ENCODE assay signal across 10 cellular contexts in genomic region chr1:1842360-1843146, GRCh38. TPM values are rescaled to one million over a fixed set of nuclear protein-coding genes. Genes with fewer than 3 reads are reported as not detected.
DNase-seq lines count a peak whose midpoint lies in the region; ATAC-seq, FAIRE-seq and TF ChIP-seq lines count a peak whose summit lies in the region.
"Had no signal": no experiment of that assay in that cellular context is flagged by ENCODE, and none has a peak within 500 bp of the region (broad histone marks: within the 10 kb centered on the region; RNA-seq: fewer than 3 reads in every experiment).

No MANE protein-coding gene starts in this region.

- ATAC-seq in K562: no peak
- ATAC-seq in stimulated activated effector memory CD8-positive, alpha-beta T cell treated with anti-CD3 and anti-CD28 coated beads, Interleukin-12 subunit alpha, Interleukin-12 subunit beta, amount 100 ng/mL, for 72 hours: no peak
- no peak for ATAC-seq in HG02763 (IDR thresholded peaks at IDR 0.05; ENCODE audit: unreplicated experiment)
- no peak for ATAC-seq in HG03432 (IDR thresholded peaks at IDR 0.05; ENCODE audit: unreplicated experiment)

- peak overlapping the region; percentile 41 for H3K27ac Mint-ChIP-seq in activated CD4-positive, alpha-beta T cell treated with anti-CD3 and anti-CD28 coated beads, Interleukin-2, amount 10 ng/mL, durations not matched to agents 7 days and 5 days
- H3K27ac Mint-ChIP-seq in stimulated activated effector memory CD8-positive, alpha-beta T cell treated with anti-CD3 and anti-CD28 coated beads, Interleukin-12 subunit alpha, Interleukin-12 subunit beta, amount 100 ng/mL, for 72 hours: peak overlapping the region; percentile 51

- no peak for TF ChIP-seq RAD21 in K562 (CRISPR knock-in tag; conservative IDR thresholded peaks at IDR 0.05 in 1 of 2, IDR thresholded peaks at IDR 0.05 in 1 of 2)

- WGBS in K562 (ENCODE audit: insufficient coverage, low coverage, missing lambda C conversion rate): 92% methylated on average over 11 of the region's 11 CpGs

- H3K4me3 Mint-ChIP-seq in activated CD4-positive, alpha-beta T cell treated with anti-CD3 and anti-CD28 coated beads, Interleukin-2, amount 10 ng/mL, durations not matched to agents 7 days and 5 days: no peak overlapping the region
- peak overlapping the region; percentile 55 for H3K4me3 Mint-ChIP-seq in stimulated activated effector memory CD8-positive, alpha-beta T cell treated with anti-CD3 and anti-CD28 coated beads, Interleukin-12 subunit alpha, Interleukin-12 subunit beta, amount 100 ng/mL, for 72 hours

- DNase-seq in activated CD4-positive, alpha-beta T cell treated with anti-CD3 and anti-CD28 coated beads, Interleukin-2, amount 10 ng/mL, durations not matched to agents 7 days and 5 days: no peak
- no peak for DNase-seq in activated CD4-positive, alpha-beta T cell treated with anti-CD3 and anti-CD28 coated beads, Interleukin-2, amount 50 U/mL, for 4 hours
- DNase-seq in NCI-H1694 treated with DMSO at 0.1 percent for 48 hours (lab: John Stamatoyannopoulos, UW) (peak; percentile 22), K562 (ENCODE audit: extremely low read depth in 1 of 4, low spot score in 3 of 4) (peak in 1 of 4 experiments; percentile 47), COLO829 (ENCODE audit: low spot score) (no peak)
- DNase-seq in stimulated activated effector memory CD8-positive, alpha-beta T cell treated with anti-CD3 and anti-CD28 coated beads, Interleukin-12 subunit alpha, Interleukin-12 subunit beta, amount 100 ng/mL, for 72 hours (ENCODE audit: low spot score in 2 of 2): no peak

- POLR2A ChIA-PET in activated CD4-positive, alpha-beta T cell treated with anti-CD3 and anti-CD28 coated beads, Interleukin-2, amount 10 ng/mL, durations not matched to agents 7 days and 5 days (lab: Charles Lee): no interaction called here
- POLR2A ChIA-PET in K562 (lab: Yijun Ruan, JAX): interaction anchor here (0.6 kb wide), 1 partner anchor 467 kb away, joined by 5 read pairs; no protein-coding TSS in a partner anchor

- no peak for TF ChIP-seq CTCF in K562 (IDR thresholded peaks at IDR 0.05 in 2 of 3, conservative IDR thresholded peaks at IDR 0.05 in 1 of 3; ENCODE audit: insufficient read depth in 2 of 3, low read depth in 1 of 3, low read length in 3 of 3)

- FAIRE-seq in K562 (lab: Jason Lieb, UNC): peak; percentile 6

- H3K4me1 Mint-ChIP-seq in activated CD4-positive, alpha-beta T cell treated with anti-CD3 and anti-CD28 coated beads, Interleukin-2, amount 10 ng/mL, durations not matched to agents 7 days and 5 days: peaks cover 35% of the 10 kb centered on the region
- peaks cover 61% of the 10 kb centered on the region for H3K4me1 Mint-ChIP-seq in stimulated activated effector memory CD8-positive, alpha-beta T cell treated with anti-CD3 and anti-CD28 coated beads, Interleukin-12 subunit alpha, Interleukin-12 subunit beta, amount 100 ng/mL, for 72 hours

- no peak for TF ChIP-seq POLR2A in K562 (conservative IDR thresholded peaks at IDR 0.05)

- in situ Hi-C loops in K562 (cut with MboI): no loop called here

- no peak overlapping the region for H3K4me2 ChIP-seq in K562 (ENCODE audit: insufficient read depth, low read length)

- intact Hi-C loops in K562 (cut with micrococcal nuclease): no loop called here

- no peaks in the 10 kb centered on the region for H3K9me3 ChIP-seq in K562 (replicated peaks; ENCODE audit: control insufficient read depth, insufficient read depth, low read depth, low read length)
- H3K9me3 ChIP-seq: right lobe of liver had no signal

- H3K27ac ChIP-seq in K562 (ENCODE audit: extremely low read depth, low read depth, low read length): no peak overlapping the region
- H3K27ac ChIP-seq: right lobe of liver had no signal

- no peaks in the 10 kb centered on the region for H3K27me3 ChIP-seq in K562 (ENCODE audit: control insufficient read depth in 2 of 2, insufficient read depth in 2 of 2, low read length in 2 of 2)
- H3K27me3 ChIP-seq: right lobe of liver had no signal

- H3K4me3 ChIP-seq in K562: no peak overlapping the region
- H3K4me3 ChIP-seq: right lobe of liver had no signal

- peaks cover 19% of the 10 kb centered on the region for H3K36me3 Mint-ChIP-seq in activated CD4-positive, alpha-beta T cell treated with anti-CD3 and anti-CD28 coated beads, Interleukin-2, amount 10 ng/mL, durations not matched to agents 7 days and 5 days (ENCODE audit: low read depth)
- peaks cover 59% of the 10 kb centered on the region for H3K36me3 Mint-ChIP-seq in stimulated activated effector memory CD8-positive, alpha-beta T cell treated with anti-CD3 and anti-CD28 coated beads, Interleukin-12 subunit alpha, Interleukin-12 subunit beta, amount 100 ng/mL, for 72 hours

- no peaks in the 10 kb centered on the region for H3K27me3 Mint-ChIP-seq in activated CD4-positive, alpha-beta T cell treated with anti-CD3 and anti-CD28 coated beads, Interleukin-2, amount 10 ng/mL, durations not matched to agents 7 days and 5 days

- no peak for TF ChIP-seq EP300 in K562 (IDR thresholded peaks at IDR 0.05; ENCODE audit: low read length)

- BruUV-seq in K562 (replicated peaks; lab: Mats Ljungman, UMichigan): no TSS peak

- H3K9me1 ChIP-seq in K562 (ENCODE audit: control insufficient read depth, insufficient read depth, low read length): no peaks in the 10 kb centered on the region

- H3K9me3 Mint-ChIP-seq in activated CD4-positive, alpha-beta T cell treated with anti-CD3 and anti-CD28 coated beads, Interleukin-2, amount 10 ng/mL, durations not matched to agents 7 days and 5 days: no peaks in the 10 kb centered on the region
- H3K9me3 Mint-ChIP-seq in stimulated activated effector memory CD8-positive, alpha-beta T cell treated with anti-CD3 and anti-CD28 coated beads, Interleukin-12 subunit alpha, Interleukin-12 subunit beta, amount 100 ng/mL, for 72 hours: no peaks in the 10 kb centered on the region
- H3K9me3 Mint-ChIP-seq: activated naive CD4-positive, alpha-beta T cell treated with anti-CD3 and anti-CD28 coated beads, Interleukin-2, amount 50 U/mL, for 72 hours had no signal

- H2AFZ ChIP-seq in K562 (ENCODE audit: low read depth, low read length): no peak overlapping the region

- H3K79me2 ChIP-seq in K562 (ENCODE audit: control insufficient read depth, insufficient read depth, low read length): peaks cover 82% of the 10 kb centered on the region

- no peak overlapping the region for H3K9ac ChIP-seq in K562 (ENCODE audit: insufficient read depth in 1 of 2, low read depth in 2 of 2, low read length in 2 of 2)

- H3K4me1 ChIP-seq in K562 (replicated peaks in 1 of 2; ENCODE audit: control insufficient read depth in 2 of 2, insufficient read depth in 2 of 2, low read length in 2 of 2): peaks cover 2 to 12% of the 10 kb centered on the region in 2 experiments; a peak in 3 of 5 replicates

- CTCF ChIA-PET in activated CD4-positive, alpha-beta T cell treated with anti-CD3 and anti-CD28 coated beads, Interleukin-2, amount 10 ng/mL, durations not matched to agents 7 days and 5 days (lab: Charles Lee): no interaction called here
- CTCF ChIA-PET in K562 (lab: Yijun Ruan, JAX; ENCODE audit: low intra/inter-chr PET ratio): no interaction called here

- peaks cover 37% of the 10 kb centered on the region for H3K36me3 ChIP-seq in K562 (ENCODE audit: control insufficient read depth, insufficient read depth, low read length)
- H3K36me3 ChIP-seq: right lobe of liver had no signal

- H4K20me1 ChIP-seq in K562 (replicated peaks; ENCODE audit: control insufficient read depth, insufficient read depth, low read length): peaks cover 19% of the 10 kb centered on the region

TF ChIP-seq in K562, 482 proteins besides CTCF, POLR2A, EP300 and RAD21:
- peak; percentile 96 for TF ChIP-seq NFIC (IDR thresholded peaks at IDR 0.05)
- TF ChIP-seq SMARCB1 (IDR thresholded peaks at IDR 0.05; ENCODE audit: insufficient read length, low read depth): no peak
- no peak for TF ChIP-seq ZNF277 (CRISPR knock-in tag; IDR thresholded peaks at IDR 0.05; ENCODE audit: borderline replicate concordance)
- peak; percentile 82 for TF ChIP-seq NFIX (CRISPR knock-in tag; IDR thresholded peaks at IDR 0.05; ENCODE audit: low read depth)
- no peak for TF ChIP-seq DPF2 (IDR thresholded peaks at IDR 0.05)
- no peak for TF ChIP-seq MTA2 (IDR thresholded peaks at IDR 0.05; ENCODE audit: low read depth)

RNA-seq across cellular contexts. Expression of gene GNB1, which starts 48.3 kb away (rescaled TPM):
- total RNA-seq in activated CD4-positive, alpha-beta T cell treated with anti-CD3 and anti-CD28 coated beads, Interleukin-2, amount 10 ng/mL, durations not matched to agents 7 days and 5 days: 100 to 1,000 TPM; 368 to 454 TPM
- total RNA-seq in K562 (2011; cell fraction: chromatin; rRNA removed; ENCODE audit: low replicate concordance): 190 and 209 TPM in 2 replicates
- total RNA-seq in K562 (2011; cell fraction: nucleolus; rRNA removed): 83.4 and 90.4 TPM in 2 replicates
- total RNA-seq in K562 (2011; cell fraction: nucleoplasm; rRNA removed): 169 and 203 TPM in 2 replicates
- 46.9 and 60.9 TPM in 2 replicates for total RNA-seq in K562 (2014; rRNA removed)
- total RNA-seq in K562 (2014; rRNA removed; fragmentation: Illumina TruSeq; extraction: Trizol): 113 and 114 TPM in 2 replicates
- total RNA-seq in K562 (2015; rRNA removed; fragmentation: Illumina TruSeq; extraction: Trizol): 106 and 111 TPM in 2 replicates
- 289 and 309 TPM in 2 replicates for total RNA-seq in K562 (2021)
- 240 and 308 TPM in 2 replicates for polyA plus RNA-seq in K562 (2011; rRNA removed)
- polyA plus RNA-seq in K562 (2011; cell fraction: cytosol; rRNA removed): 264 and 290 TPM in 2 replicates
- polyA plus RNA-seq in K562 (2011; cell fraction: nucleus; rRNA removed): 160 and 176 TPM in 2 replicates
- polyA plus RNA-seq in K562 (2012): 213 and 306 TPM in 2 replicates
- 293 and 388 TPM in 2 replicates for polyA plus RNA-seq in K562 (2014; fragmentation: Illumina TruSeq; extraction: Trizol)
- polyA plus RNA-seq in K562 (2014; fragmentation: Nextera tagmentation; extraction: Ambion mirVana): 10 to 100 TPM; 34.3 to 45.1 TPM
- 147 and 159 TPM in 2 replicates for polyA plus RNA-seq in K562 (2014; rRNA removed)
- polyA minus RNA-seq in K562 (2011; rRNA and poly(A)+ RNA removed): 343 and 352 TPM in 2 replicates
- polyA minus RNA-seq in K562 (2011; cell fraction: cytosol; rRNA and poly(A)+ RNA removed): 206 and 275 TPM in 2 replicates
- polyA minus RNA-seq in K562 (2011; cell fraction: nucleus; rRNA and poly(A)+ RNA removed): 31.1 and 59.9 TPM in 2 replicates
